Comparison of ENCODE assay signal across 27 cellular contexts in genomic region chr13:99802416-99802815, GRCh38.
DNase-seq lines count a peak whose midpoint lies in the region; ATAC-seq, FAIRE-seq and TF ChIP-seq lines count a peak whose summit lies in the region.
"Had no signal": no experiment of that assay in that cellular context is flagged by ENCODE, and none has a peak within 500 bp of the region (broad histone marks: within the 10 kb centered on the region; RNA-seq: fewer than 3 reads in every experiment).

No MANE protein-coding gene starts in this region.

- no peak for DNase-seq in H54 (ENCODE audit: insufficient read length, low spot score)
- DNase-seq in bronchial epithelial cell (ENCODE audit: low read depth): peak; percentile 70
- DNase-seq in epithelial cell of esophagus (ENCODE audit: low read depth): peak; percentile 62
- peak; percentile 26 to 58 for DNase-seq in foreskin keratinocyte
- no peak for DNase-seq in retina
- DNase-seq in kidney: no peak
- DNase-seq in PC-9: no peak
- DNase-seq: 8988T; ACHN; BE2C; CD4-positive, alpha-beta memory T cell; CD4-positive, CD25-positive, alpha-beta regulatory T cell; CD8-positive, alpha-beta memory T cell; COR-L47; DMS 273 treated with DMSO at 0.1 percent for 48 hours; DMS153; DMS53; DMS79; DND-41; EL; GDM1 had no signal

- no peaks in the 10 kb centered on the region for H3K27me3 ChIP-seq in bronchial epithelial cell (ENCODE audit: control insufficient read depth, insufficient read depth, low read length)
- no peaks in the 10 kb centered on the region for H3K27me3 ChIP-seq in foreskin keratinocyte
- H3K27me3 ChIP-seq in PC-9 (ENCODE audit: insufficient read depth, low read depth): 0 out of 2 replicates have a peak, but pooled peaks cover 4% of the 10 kb centered on the region
- H3K27me3 ChIP-seq: BE2C, BLaER1 had no signal

- H3K4me3 ChIP-seq in bronchial epithelial cell (ENCODE audit: low read depth, low read length): no peak overlapping the region
- H3K4me3 ChIP-seq in epithelial cell of esophagus (ENCODE audit: low read length): no peak overlapping the region
- no peak overlapping the region for H3K4me3 ChIP-seq in kidney (ENCODE audit: low read length in 2 of 2)
- H3K4me3 ChIP-seq in PC-9: no peak overlapping the region
- H3K4me3 ChIP-seq: BLaER1, GM12878 had no signal

- H3K9me3 ChIP-seq in kidney (ENCODE audit: control insufficient read depth in 1 of 2, low read length in 2 of 2) (no peaks in the 10 kb centered on the region), PC-9 (ENCODE audit: insufficient read depth, low read depth) (no peaks in the 10 kb centered on the region)
- H3K9me3 ChIP-seq: BE2C, BLaER1 had no signal

- ATAC-seq in foreskin keratinocyte (peak; percentile 35), HG02678 (IDR thresholded peaks at IDR 0.05; ENCODE audit: unreplicated experiment) (no peak)
- ATAC-seq: GM12878 had no signal

- BruUV-seq in PC-9 (replicated peaks; lab: Mats Ljungman, UMichigan): no TSS peak

- H3F3A ChIP-seq in PC-9 (ENCODE audit: insufficient read depth, low read depth): no peaks in the 10 kb centered on the region

- H3K27ac ChIP-seq in foreskin keratinocyte (no peak overlapping the region), kidney (ENCODE audit: low read depth in 2 of 2, low read length in 2 of 2) (no peak overlapping the region), PC-9 (no peak overlapping the region)
- H3K27ac ChIP-seq: BLaER1 had no signal

- intact Hi-C loops in kidney (cut with DNase I) (no loop called here), PC-9 (cut with micrococcal nuclease; ENCODE audit: unreplicated experiment) (no loop called here)

- H3K36me3 ChIP-seq in bronchial epithelial cell (ENCODE audit: control insufficient read depth, insufficient read depth, low read length) (no peaks in the 10 kb centered on the region), kidney (ENCODE audit: control insufficient read depth in 1 of 2, insufficient read depth in 2 of 2, low read length in 2 of 2) (no peaks in the 10 kb centered on the region), PC-9 (ENCODE audit: low read depth) (no peaks in the 10 kb centered on the region)
- H3K36me3 ChIP-seq: BE2C, BLaER1 had no signal

- H3K79me2 ChIP-seq in PC-9 (ENCODE audit: low read depth): no peaks in the 10 kb centered on the region

- H3K9ac ChIP-seq in kidney (ENCODE audit: low read length in 2 of 2): no peak overlapping the region
- H3K9ac ChIP-seq: BLaER1 had no signal

- H3K4me1 ChIP-seq in foreskin keratinocyte (no peaks in the 10 kb centered on the region), kidney (ENCODE audit: control insufficient read depth in 1 of 2, insufficient read depth in 1 of 2, low read depth in 1 of 2, low read length in 2 of 2) (peaks cover 0 to 4% of the 10 kb centered on the region in 2 donors), PC-9 (replicated peaks; ENCODE audit: insufficient read depth) (no peaks in the 10 kb centered on the region)
- H3K4me1 ChIP-seq: BE2C, BLaER1 had no signal

- H4K20me1 ChIP-seq in PC-9 (ENCODE audit: insufficient read depth): 0 out of 2 replicates have a peak, but pooled peaks cover 3% of the 10 kb centered on the region
- H4K20me1 ChIP-seq: BLaER1 had no signal

- CTCF ChIA-PET in PC-9 (lab: Charles Lee): no interaction called here

- no peak overlapping the region for H2AFZ ChIP-seq in PC-9

- POLR2A ChIA-PET in PC-9 (lab: Charles Lee; ENCODE audit: unreplicated experiment): no interaction called here

- FAIRE-seq in H54 (lab: Jason Lieb, UNC) (peak; percentile 23), bronchial epithelial cell (lab: Jason Lieb, UNC) (no peak), kidney (lab: Jason Lieb, UNC) (no peak)
- FAIRE-seq: A204.1, GM12878, GM12892, GM18507 had no signal

- no peak for TF ChIP-seq POLR2A in H54 (IDR thresholded peaks at IDR 0.05; ENCODE audit: low read depth, low read length)

- TF ChIP-seq CTCF in bronchial epithelial cell (IDR thresholded peaks at IDR 0.05; ENCODE audit: insufficient read depth, low read length, severe bottlenecking): no peak
- TF ChIP-seq CTCF in epithelial cell of esophagus (IDR thresholded peaks at IDR 0.05; ENCODE audit: insufficient read depth, low read depth, low read length, missing control alignments): no peak
- no peak for TF ChIP-seq CTCF in foreskin keratinocyte (conservative IDR thresholded peaks at IDR 0.05)
- TF ChIP-seq CTCF in kidney (IDR thresholded peaks at IDR 0.05; ENCODE audit: borderline replicate concordance, extremely low read depth, insufficient read depth): no peak
- no peak for TF ChIP-seq CTCF in PC-9 (conservative IDR thresholded peaks at IDR 0.05)

- H3K4me2 ChIP-seq in PC-9: no peak overlapping the region
- H3K4me2 ChIP-seq: BLaER1 had no signal

- no peaks in the 10 kb centered on the region for H3K9me2 ChIP-seq in PC-9 (ENCODE audit: insufficient read depth)

Comparison
In these comparisons a context has a peak if more than half of its experiments do, and no peak if none do; other contexts are left out.
1. DNase-seq: peak in bronchial epithelial cell (single experiment), epithelial cell of esophagus (single experiment) and foreskin keratinocyte (2 of 2); none in H54 (single experiment), retina (single experiment), kidney (single experiment) and PC-9 (0 of 2).